ENCODE assay signal across 35 cellular contexts in the genomic region with DNA sequence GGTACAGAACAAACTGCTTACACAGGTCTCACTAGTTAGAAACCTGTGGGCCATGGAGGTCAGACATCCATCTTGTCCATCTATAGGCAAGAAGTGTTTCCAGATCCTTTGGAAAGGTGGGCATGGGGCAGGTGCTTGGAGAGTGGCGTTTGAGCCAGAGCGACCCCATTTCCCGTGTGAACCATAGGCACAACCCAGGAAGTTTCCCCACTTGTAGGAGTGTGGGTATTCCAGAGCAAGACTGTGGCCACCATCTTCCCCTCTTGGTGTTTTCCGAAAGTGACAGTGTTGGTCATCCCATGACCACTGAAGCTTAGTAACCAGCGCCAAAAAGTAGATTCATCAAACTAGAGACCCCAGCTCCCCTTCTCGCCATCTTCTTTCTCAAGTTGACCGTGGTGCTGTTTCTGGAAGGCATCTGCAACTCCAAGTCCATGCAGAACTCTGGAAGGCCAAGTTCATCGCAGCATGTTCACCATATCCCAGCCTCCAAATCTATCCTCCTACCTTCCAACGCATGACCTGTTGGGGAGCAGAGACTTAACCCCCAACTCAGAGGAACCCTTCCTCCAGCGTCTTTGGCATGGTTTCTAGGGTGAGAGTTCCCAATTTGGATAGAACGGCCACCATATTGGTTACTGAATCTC.
"Had no signal": no experiment of that assay in that cellular context is flagged by ENCODE, and none has a peak within 500 bp of the region (broad histone marks: within the 10 kb centered on the region; RNA-seq: fewer than 3 reads in every experiment).

No MANE protein-coding gene starts in this region.

- H3K27ac ChIP-seq: KMS-11 had no signal

- H3K27me3 ChIP-seq: MG63 had no signal

- H3K36me3 ChIP-seq: MG63 had no signal

- H3K9ac ChIP-seq: KMS-11 had no signal

- DNase-seq: Karpas-422, Kasumi-1, MG63, MM.1S, MV-4-11, NCI-H1048, NCI-H1092, NCI-H1092 treated with DMSO at 0.1 percent for 48 hours, NCI-H1105, NCI-H1105 treated with DMSO at 0.1 percent for 48 hours, NCI-H1417, NCI-H1417 treated with DMSO at 0.1 percent for 48 hours, NCI-H1436, NCI-H1436 treated with DMSO at 0.1 percent for 48 hours, NCI-H146, NCI-H1694, NCI-H1694 treated with DMSO at 0.1 percent for 48 hours, NCI-H187, NCI-H187 treated with DMSO at 0.1 percent for 48 hours, NCI-H1930, NCI-H2029, NCI-H2029 treated with DMSO at 0.1 percent for 48 hours, NCI-H2081, NCI-H2081 treated with DMSO at 0.1 percent for 48 hours, NCI-H2107, NCI-H2171, NCI-H2171 treated with DMSO at 0.1 percent for 48 hours, NCI-H2227 treated with DMSO at 0.1 percent for 48 hours, NCI-H226, NCI-H345, NCI-H446, NCI-H446 treated with DMSO at 0.1 percent for 48 hours, NCI-H510A, NCI-H510A treated with DMSO at 0.1 percent for 48 hours had no signal

- H3K4me3 ChIP-seq: MG63 had no signal

- H3K4me2 ChIP-seq: KMS-11 had no signal
